8 cellular contexts compared by ENCODE assay signal in genomic region chr11:102225689-102226562, GRCh38.
DNase-seq lines count a peak whose midpoint lies in the region; ATAC-seq and TF ChIP-seq lines count a peak whose summit lies in the region.

No MANE protein-coding gene starts in this region.

- H3K9me3 Mint-ChIP-seq in stimulated activated naive B cell treated with anti-CD40 and anti-IgM and Interleukin-4, amounts not matched to agents 10 μg/mL and 1 μg/mL and 100 μg/mL, for 72 hours, result no peaks in the 10 kb centered on the region

- intact Hi-C loops in Right ventricle myocardium superior (cut with DNase I), result no loop called here
- intact Hi-C loops in uterus (cut with DNase I; ENCODE audit: low total_unique reads), result no loop called here

- H3K4me1 Mint-ChIP-seq in stimulated activated naive B cell treated with anti-CD40 and anti-IgM and Interleukin-4, amounts not matched to agents 10 μg/mL and 1 μg/mL and 100 μg/mL, for 72 hours, result no peaks in the 10 kb centered on the region

- no peak for TF ChIP-seq POLR2A in uterus (IDR thresholded peaks at IDR 0.05)

- ATAC-seq in Right ventricle myocardium superior (ENCODE audit: poor library complexity) (no peak), GM18909 (IDR thresholded peaks at IDR 0.05; ENCODE audit: poor library complexity, unreplicated experiment) (no peak)
- ATAC-seq in stimulated activated naive B cell treated with anti-CD40 and anti-IgM and Interleukin-4, amounts not matched to agents 10 μg/mL and 1 μg/mL and 100 μg/mL, for 72 hours (replicated peaks), result no peak

- DNase-seq in cardiac muscle cell (ENCODE audit: low read depth in 1 of 2, low spot score in 1 of 2), result peak in 1 of 2 donors; percentile 92
- no peak for DNase-seq in Right ventricle myocardium superior
- peak; percentile 97 for DNase-seq in brain microvascular endothelial cell
- peak; percentile 87 for DNase-seq in kidney epithelial cell (ENCODE audit: low read depth)
- no peak for DNase-seq in uterus
- no peak for DNase-seq in stimulated activated naive B cell treated with anti-CD40 and anti-IgM and Interleukin-4, amounts not matched to agents 10 μg/mL and 1 μg/mL and 100 μg/mL, for 72 hours
- no peak for DNase-seq in activated naive CD4-positive, alpha-beta T cell (lab: John Stamatoyannopoulos, UW)

- H3K27me3 Mint-ChIP-seq in stimulated activated naive B cell treated with anti-CD40 and anti-IgM and Interleukin-4, amounts not matched to agents 10 μg/mL and 1 μg/mL and 100 μg/mL, for 72 hours, result peaks cover 11 to 14% of the 10 kb centered on the region in 2 donors

- TF ChIP-seq CTCF in cardiac muscle cell (IDR thresholded peaks at IDR 0.05; ENCODE audit: low read depth, low read length) (no peak), brain microvascular endothelial cell (IDR thresholded peaks at IDR 0.05; ENCODE audit: low read depth, low read length, missing control alignments) (no peak), kidney epithelial cell (IDR thresholded peaks at IDR 0.05; ENCODE audit: insufficient read depth, low read length, poor library complexity, severe bottlenecking) (no peak), uterus (IDR thresholded peaks at IDR 0.05) (no peak)

- H3K36me3 ChIP-seq in cardiac muscle cell (peaks cover 38% of the 10 kb centered on the region), brain microvascular endothelial cell (replicated peaks) (peaks cover 24% of the 10 kb centered on the region), kidney epithelial cell (ENCODE audit: control insufficient read depth, insufficient read depth, low read length) (no peaks in the 10 kb centered on the region), uterus (no peaks in the 10 kb centered on the region)

- H3K4me3 Mint-ChIP-seq in stimulated activated naive B cell treated with anti-CD40 and anti-IgM and Interleukin-4, amounts not matched to agents 10 μg/mL and 1 μg/mL and 100 μg/mL, for 72 hours, result no peak overlapping the region

- no peaks in the 10 kb centered on the region for H3K27me3 ChIP-seq in cardiac muscle cell
- no peaks in the 10 kb centered on the region for H3K27me3 ChIP-seq in brain microvascular endothelial cell (replicated peaks)
- no peaks in the 10 kb centered on the region for H3K27me3 ChIP-seq in kidney epithelial cell (ENCODE audit: control insufficient read depth, insufficient read depth, low read length)
- no peaks in the 10 kb centered on the region for H3K27me3 ChIP-seq in uterus

- H3K9me3 ChIP-seq in cardiac muscle cell (ENCODE audit: low read depth) (no peaks in the 10 kb centered on the region), uterus (no peaks in the 10 kb centered on the region)

- H3K36me3 Mint-ChIP-seq in stimulated activated naive B cell treated with anti-CD40 and anti-IgM and Interleukin-4, amounts not matched to agents 10 μg/mL and 1 μg/mL and 100 μg/mL, for 72 hours, result no peaks in the 10 kb centered on the region

- no peak overlapping the region for H3K4me3 ChIP-seq in cardiac muscle cell
- no peak overlapping the region for H3K4me3 ChIP-seq in brain microvascular endothelial cell (ENCODE audit: low read depth, low read length)
- H3K4me3 ChIP-seq in kidney epithelial cell (ENCODE audit: low read depth, low read length), result no peak overlapping the region
- H3K4me3 ChIP-seq in uterus, result no peak overlapping the region

- in situ Hi-C loops in brain microvascular endothelial cell (cut with HindIII; ENCODE audit: low pct_ligation_motif_present, low sequenced_read_pairs), result no loop called here

- no peak overlapping the region for H3K27ac Mint-ChIP-seq in stimulated activated naive B cell treated with anti-CD40 and anti-IgM and Interleukin-4, amounts not matched to agents 10 μg/mL and 1 μg/mL and 100 μg/mL, for 72 hours

- peak overlapping the region; percentile 72 for H3K27ac ChIP-seq in cardiac muscle cell
- H3K27ac ChIP-seq in brain microvascular endothelial cell, result peak overlapping the region; percentile 93
- peak overlapping the region; percentile 65 to 81 for H3K27ac ChIP-seq in uterus

- peaks cover 29% of the 10 kb centered on the region for H3K4me1 ChIP-seq in cardiac muscle cell (ENCODE audit: low read depth)
- H3K4me1 ChIP-seq in uterus, result no peaks in the 10 kb centered on the region

Comparison
In these comparisons a context has a peak if more than half of its experiments do, and no peak if none do; other contexts are left out.
1. DNase-seq: peak in brain microvascular endothelial cell (single experiment) and kidney epithelial cell (single experiment); none in Right ventricle myocardium superior (single experiment), uterus (0 of 2), stimulated activated naive B cell treated with anti-CD40 and anti-IgM and Interleukin-4, amounts not matched to agents 10 μg/mL and 1 μg/mL and 100 μg/mL, for 72 hours (single experiment) and activated naive CD4-positive, alpha-beta T cell (0 of 4).
2. Peak in every context shown above with its lines, with median percentiles within 50 percentile points of each other: H3K27ac ChIP-seq.